ENCODE assay signal across 25 cellular contexts in genomic region chr3:176352716-176353334, GRCh38.
A peak's percentile ranks its signal among the peaks of the same experiment; 100 is the strongest.
DNase-seq lines count a peak whose midpoint lies in the region; ATAC-seq, FAIRE-seq and TF ChIP-seq lines count a peak whose summit lies in the region.
"Had no signal": no experiment of that assay in that cellular context is flagged by ENCODE, and none has a peak within 500 bp of the region (broad histone marks: within the 10 kb centered on the region; RNA-seq: fewer than 3 reads in every experiment).

No MANE protein-coding gene starts in this region.

- no peaks in the 10 kb centered on the region for H3K79me2 ChIP-seq in GM23248 (ENCODE audit: insufficient read depth)
- H3K79me2 ChIP-seq in K562 (ENCODE audit: control insufficient read depth, insufficient read depth, low read length): no peaks in the 10 kb centered on the region

- TF ChIP-seq EP300 in K562 (IDR thresholded peaks at IDR 0.05; ENCODE audit: low read length): no peak

- no peaks in the 10 kb centered on the region for H3K4me1 Mint-ChIP-seq in type B pancreatic cell (ENCODE audit: unreplicated experiment)

- no peak for TF ChIP-seq CTCF in K562 (IDR thresholded peaks at IDR 0.05 in 2 of 3, conservative IDR thresholded peaks at IDR 0.05 in 1 of 3; ENCODE audit: insufficient read depth in 2 of 3, low read depth in 1 of 3, low read length in 3 of 3)
- TF ChIP-seq CTCF in type B pancreatic cell (conservative IDR thresholded peaks at IDR 0.05): no peak

- H3K9me2 ChIP-seq in GM23248 (ENCODE audit: insufficient read depth): no peaks in the 10 kb centered on the region

- H3K4me3 ChIP-seq in GM23248 (no peak overlapping the region), K562 (no peak overlapping the region)
- H3K4me3 ChIP-seq: gastrocnemius medialis, HAP-1, lung, smooth muscle cell, tibial artery had no signal

- no peaks in the 10 kb centered on the region for H3K9me3 ChIP-seq in GM23248 (ENCODE audit: low read depth)
- no peaks in the 10 kb centered on the region for H3K9me3 ChIP-seq in K562 (replicated peaks; ENCODE audit: control insufficient read depth, insufficient read depth, low read depth, low read length)
- H3K9me3 ChIP-seq: gastrocnemius medialis, HAP-1, tibial artery had no signal

- no peak overlapping the region for H3K27ac Mint-ChIP-seq in type B pancreatic cell
- H3K27ac Mint-ChIP-seq: activated CD4-positive, alpha-beta memory T cell treated with anti-CD3 and anti-CD28 coated beads for 36 hours had no signal

- no peak for TF ChIP-seq RAD21 in K562 (CRISPR knock-in tag; conservative IDR thresholded peaks at IDR 0.05 in 1 of 2, IDR thresholded peaks at IDR 0.05 in 1 of 2)

- H3K4me2 ChIP-seq in GM23248 (ENCODE audit: unreplicated experiment) (peak overlapping the region; percentile 30), K562 (ENCODE audit: insufficient read depth, low read length) (no peak overlapping the region)
- H3K4me2 ChIP-seq: smooth muscle cell had no signal

- H3F3A ChIP-seq in GM23248 (ENCODE audit: insufficient read depth): peaks cover 11% of the 10 kb centered on the region; the same call in 1 of the 2 replicates

- POLR2A ChIA-PET in K562 (lab: Yijun Ruan, JAX): no interaction called here

- H3K9ac ChIP-seq in GM23248 (no peak overlapping the region), K562 (ENCODE audit: insufficient read depth in 1 of 2, low read depth in 2 of 2, low read length in 2 of 2) (no peak overlapping the region)

- H3K27me3 ChIP-seq in GM23248 (replicated peaks; ENCODE audit: insufficient read depth) (no peaks in the 10 kb centered on the region), K562 (ENCODE audit: control insufficient read depth in 2 of 2, insufficient read depth in 2 of 2, low read length in 2 of 2) (no peaks in the 10 kb centered on the region)
- H3K27me3 ChIP-seq: gastrocnemius medialis, tibial artery had no signal

- ATAC-seq in K562: no peak
- no peak for ATAC-seq in GM19351 (IDR thresholded peaks at IDR 0.05; ENCODE audit: unreplicated experiment)
- ATAC-seq: gastrocnemius medialis had no signal

- no peak for FAIRE-seq in K562 (lab: Jason Lieb, UNC)

- H3K9me3 Mint-ChIP-seq in type B pancreatic cell: peaks cover 5% of the 10 kb centered on the region

- CTCF ChIA-PET in K562 (lab: Yijun Ruan, JAX; ENCODE audit: low intra/inter-chr PET ratio): no interaction called here

- H3K4me3 Mint-ChIP-seq in type B pancreatic cell: no peak overlapping the region
- H3K4me3 Mint-ChIP-seq: activated CD4-positive, alpha-beta memory T cell treated with anti-CD3 and anti-CD28 coated beads for 36 hours had no signal

- no peak for TF ChIP-seq POLR2A in K562 (conservative IDR thresholded peaks at IDR 0.05)

- H3K27ac ChIP-seq in GM23248 (peak overlapping the region; percentile 38), K562 (ENCODE audit: extremely low read depth, low read depth, low read length) (0 out of 3 replicates have a peak overlapping the region, but pooled peaks have one; percentile 10)
- H3K27ac ChIP-seq: gastrocnemius medialis, RWPE1 had no signal

- DNase-seq in A172 (ENCODE audit: low spot score) (peak; percentile 6), GM23248 (peak; percentile 58), K562 (ENCODE audit: extremely low read depth in 1 of 4, low spot score in 3 of 4) (no peak), iris pigment epithelial cell (ENCODE audit: low read depth) (peak; percentile 4), NCI-H2081 treated with DMSO at 0.1 percent for 48 hours (lab: John Stamatoyannopoulos, UW) (no peak), type B pancreatic cell (ENCODE audit: extremely low spot score, unreplicated experiment) (no peak), SW 1271 (lab: John Stamatoyannopoulos, UW) (no peak)
- DNase-seq: 8988T; activated CD4-positive, alpha-beta memory T cell treated with anti-CD3 and anti-CD28 coated beads for 36 hours; activated CD4-positive, CD25-positive, alpha-beta regulatory T cell; C1 segment of cervical spinal cord; gastrocnemius medialis; hypothalamus; KBM-7; kidney; NCI-H146; NCI-H524; stimulated activated CD4-positive, alpha-beta T cell treated with anti-CD3 and anti-CD28 coated beads, Interleukin-2, amount 100 ng/mL, for 48 hours; stimulated activated naive CD4-positive, alpha-beta T cell treated with Interleukin-2 at 50 U/mL for 16 hours; tibial artery had no signal

- BruUV-seq in K562 (replicated peaks; lab: Mats Ljungman, UMichigan): no TSS peak

- H4K20me1 ChIP-seq in GM23248 (ENCODE audit: insufficient read depth) (no peaks in the 10 kb centered on the region), K562 (replicated peaks; ENCODE audit: control insufficient read depth, insufficient read depth, low read length) (no peaks in the 10 kb centered on the region)

- H3K9me1 ChIP-seq in K562 (ENCODE audit: control insufficient read depth, insufficient read depth, low read length): no peaks in the 10 kb centered on the region

- WGBS in GM23248 (ENCODE audit: low coverage in 1 of 2, low lambda C conversion rate in 2 of 2, missing lambda C conversion rate in 2 of 2), 2 experiments: 5 to 10% methylated on average over 4 of the region's 4 CpGs
- WGBS in K562 (ENCODE audit: insufficient coverage, low coverage, missing lambda C conversion rate): 0% methylated on average over 4 of the region's 4 CpGs

- H3K27me3 Mint-ChIP-seq in type B pancreatic cell: no peaks in the 10 kb centered on the region
- H3K27me3 Mint-ChIP-seq: activated CD4-positive, alpha-beta memory T cell treated with anti-CD3 and anti-CD28 coated beads for 36 hours had no signal

- H3K36me3 ChIP-seq in GM23248 (ENCODE audit: low read depth): no peaks in the 10 kb centered on the region
- H3K36me3 ChIP-seq in K562 (ENCODE audit: control insufficient read depth, insufficient read depth, low read length): no peaks in the 10 kb centered on the region
- H3K36me3 ChIP-seq: gastrocnemius medialis, HAP-1, tibial artery had no signal

- no peaks in the 10 kb centered on the region for H3K36me3 Mint-ChIP-seq in type B pancreatic cell
- H3K36me3 Mint-ChIP-seq: activated CD4-positive, alpha-beta memory T cell treated with anti-CD3 and anti-CD28 coated beads for 36 hours had no signal

- peak overlapping the region; percentile 18; the same call in 1 of the 2 replicates for H2AFZ ChIP-seq in GM23248
- no peak overlapping the region for H2AFZ ChIP-seq in K562 (ENCODE audit: low read depth, low read length)

- in situ Hi-C loops in GM23248 (cut with MboI) (no loop called here), K562 (cut with MboI) (no loop called here)

- intact Hi-C loops in K562 (cut with micrococcal nuclease): no loop called here

- peaks cover 27% of the 10 kb centered on the region for H3K4me1 ChIP-seq in GM23248 (ENCODE audit: insufficient read depth)
- no peaks in the 10 kb centered on the region for H3K4me1 ChIP-seq in K562 (replicated peaks in 1 of 2; ENCODE audit: control insufficient read depth in 2 of 2, insufficient read depth in 2 of 2, low read length in 2 of 2)
- H3K4me1 ChIP-seq: gastrocnemius medialis, HAP-1 had no signal

TF ChIP-seq in K562, 482 proteins besides CTCF, POLR2A, EP300 and RAD21 (continues in another document):
- TF ChIP-seq MAX (CRISPR knock-in tag; IDR thresholded peaks at IDR 0.05): no peak
- no peak for TF ChIP-seq ZNF23 (CRISPR knock-in tag; IDR thresholded peaks at IDR 0.05)
- TF ChIP-seq SFPQ (IDR thresholded peaks at IDR 0.05; ENCODE audit: low read depth, low read length): no peak
- TF ChIP-seq NELFE (IDR thresholded peaks at IDR 0.05; ENCODE audit: insufficient read depth, insufficient read length): no peak
- no peak for TF ChIP-seq LCOR (CRISPR knock-in tag; IDR thresholded peaks at IDR 0.05)
- peak; percentile 73 for TF ChIP-seq NFE2L1 (tag; IDR thresholded peaks at IDR 0.05; ENCODE audit: borderline replicate concordance, low read depth)
- no peak for TF ChIP-seq RNF2 (IDR thresholded peaks at IDR 0.05)
- TF ChIP-seq, protein P1, sequence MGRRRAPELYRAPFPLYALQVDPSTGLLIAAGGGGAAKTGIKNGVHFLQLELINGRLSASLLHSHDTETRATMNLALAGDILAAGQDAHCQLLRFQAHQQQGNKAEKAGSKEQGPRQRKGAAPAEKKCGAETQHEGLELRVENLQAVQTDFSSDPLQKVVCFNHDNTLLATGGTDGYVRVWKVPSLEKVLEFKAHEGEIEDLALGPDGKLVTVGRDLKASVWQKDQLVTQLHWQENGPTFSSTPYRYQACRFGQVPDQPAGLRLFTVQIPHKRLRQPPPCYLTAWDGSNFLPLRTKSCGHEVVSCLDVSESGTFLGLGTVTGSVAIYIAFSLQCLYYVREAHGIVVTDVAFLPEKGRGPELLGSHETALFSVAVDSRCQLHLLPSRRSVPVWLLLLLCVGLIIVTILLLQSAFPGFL (CRISPR knock-in tag; IDR thresholded peaks at IDR 0.05): no peak

Comparison
In these comparisons a context has a peak if more than half of its experiments do, and no peak if none do; other contexts are left out.
1. DNase-seq: peak in A172 (single experiment), GM23248 (single experiment) and iris pigment epithelial cell (single experiment); none in K562 (0 of 4), NCI-H2081 treated with DMSO at 0.1 percent for 48 hours (single experiment), type B pancreatic cell (single experiment) and SW 1271 (0 of 2).